In the genomic region with DNA sequence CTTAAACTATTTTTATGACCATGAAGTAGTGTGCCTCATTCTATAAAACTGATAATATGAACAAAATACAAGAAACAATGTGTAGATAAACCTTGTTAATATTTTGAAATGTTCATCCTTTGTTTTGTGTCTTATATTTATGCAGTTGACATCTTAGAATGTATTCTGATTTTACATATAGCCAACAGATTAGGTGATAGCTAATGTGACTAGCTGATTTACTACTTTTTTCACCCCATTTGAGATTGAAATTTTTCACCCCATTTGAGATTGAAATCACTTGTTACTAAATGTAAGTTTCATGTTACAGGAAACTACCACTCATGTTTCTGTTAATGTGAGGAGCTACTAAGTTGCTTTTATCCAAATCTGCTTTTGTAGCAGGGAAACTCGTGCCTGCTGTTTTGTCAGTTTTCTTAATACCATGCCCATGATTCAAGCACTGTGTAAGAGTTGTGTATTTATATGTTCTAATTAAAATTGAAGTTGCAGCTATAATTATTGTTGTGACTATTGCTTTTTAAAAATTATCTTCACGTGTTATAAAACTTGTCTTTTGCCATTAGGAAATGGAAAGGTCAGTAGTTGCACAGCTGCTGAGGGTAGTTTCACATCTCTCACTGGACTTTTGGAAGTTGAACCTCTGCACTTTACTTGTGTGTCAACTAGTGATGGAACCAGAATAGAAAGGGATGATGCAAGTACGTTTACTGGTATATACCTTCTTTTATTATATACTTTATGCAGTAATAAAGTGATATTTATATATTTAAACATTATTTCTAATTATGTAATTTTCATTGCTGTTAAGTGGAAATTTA, we compare ENCODE assay signal across 25 cellular contexts.
DNase-seq lines count a peak whose midpoint lies in the region; ATAC-seq, FAIRE-seq and TF ChIP-seq lines count a peak whose summit lies in the region.
"Had no signal": no experiment of that assay in that cellular context is flagged by ENCODE, and none has a peak within 500 bp of the region (broad histone marks: within the 10 kb centered on the region; RNA-seq: fewer than 3 reads in every experiment).

No MANE protein-coding gene starts in this region.

- H3K27me3 Mint-ChIP-seq in CD8-positive, alpha-beta T cell (ENCODE audit: low read depth): no peaks in the 10 kb centered on the region
- H3K27me3 Mint-ChIP-seq in chondrocyte (ENCODE audit: low read depth): no peaks in the 10 kb centered on the region
- H3K27me3 Mint-ChIP-seq: activated CD4-positive, alpha-beta memory T cell treated with anti-CD3 and anti-CD28 coated beads for 36 hours; brain; CD4-positive, alpha-beta memory T cell; dendritic cell treated with granulocyte-macrophage colony-stimulating factor and Interleukin-4, amounts not matched to agents 40 ng/mL and 50 ng/mL, for 4 days had no signal

- H3K9me3 ChIP-seq in CD8-positive, alpha-beta T cell (ENCODE audit: low read length): no peaks in the 10 kb centered on the region
- no peaks in the 10 kb centered on the region for H3K9me3 ChIP-seq in Karpas-422 (ENCODE audit: low read length)
- H3K9me3 ChIP-seq in pancreas: no peaks in the 10 kb centered on the region
- H3K9me3 ChIP-seq: mucosa of descending colon, neutrophil, right atrium auricular region, thoracic aorta had no signal

- ATAC-seq in CD8-positive, alpha-beta T cell: no peak
- no peak for ATAC-seq in GM21423 (IDR thresholded peaks at IDR 0.05; ENCODE audit: unreplicated experiment)
- ATAC-seq in pancreas: no peak
- ATAC-seq: mucosa of descending colon had no signal

- no peak overlapping the region for H3K9ac ChIP-seq in Karpas-422 (ENCODE audit: low read length)

- H3K27ac ChIP-seq in CD8-positive, alpha-beta T cell (ENCODE audit: low read depth, low read length): no peak overlapping the region
- H3K27ac ChIP-seq in Karpas-422 (ENCODE audit: low read length) (peak overlapping the region; percentile 24; the same call in 1 of the 2 replicates), pancreas (no peak overlapping the region)
- H3K27ac ChIP-seq: epithelial cell of prostate, neutrophil, right atrium auricular region, thoracic aorta had no signal

- H3K4me3 ChIP-seq in CD8-positive, alpha-beta T cell (ENCODE audit: low read depth, low read length): no peak overlapping the region
- H3K4me3 ChIP-seq in Karpas-422 (ENCODE audit: low read length): no peak overlapping the region
- no peak overlapping the region for H3K4me3 ChIP-seq in pancreas
- H3K4me3 ChIP-seq: mucosa of descending colon, right atrium auricular region, thoracic aorta had no signal

- H3K27me3 ChIP-seq in CD8-positive, alpha-beta T cell (ENCODE audit: insufficient read depth, low read length): no peaks in the 10 kb centered on the region
- no peaks in the 10 kb centered on the region for H3K27me3 ChIP-seq in Karpas-422 (ENCODE audit: low read length)
- no peaks in the 10 kb centered on the region for H3K27me3 ChIP-seq in pancreas
- H3K27me3 ChIP-seq: neutrophil, right atrium auricular region had no signal

- H3K4me1 Mint-ChIP-seq in CD8-positive, alpha-beta T cell (ENCODE audit: low read depth): peaks cover 13% of the 10 kb centered on the region
- H3K4me1 Mint-ChIP-seq in chondrocyte (ENCODE audit: low read depth): peaks cover 20% of the 10 kb centered on the region

- H3K9me3 Mint-ChIP-seq in CD8-positive, alpha-beta T cell: no peaks in the 10 kb centered on the region
- peaks cover 5% of the 10 kb centered on the region for H3K9me3 Mint-ChIP-seq in chondrocyte (ENCODE audit: low read depth)
- H3K9me3 Mint-ChIP-seq: activated CD4-positive, alpha-beta memory T cell treated with anti-CD3 and anti-CD28 coated beads for 36 hours; CD4-positive, alpha-beta memory T cell; dendritic cell treated with granulocyte-macrophage colony-stimulating factor and Interleukin-4, amounts not matched to agents 40 ng/mL and 50 ng/mL, for 4 days had no signal

- H3K36me3 Mint-ChIP-seq in CD8-positive, alpha-beta T cell: peaks cover 61% of the 10 kb centered on the region
- peaks cover 25% of the 10 kb centered on the region for H3K36me3 Mint-ChIP-seq in chondrocyte (ENCODE audit: low read depth)

- WGBS in pancreas, 2 donors: 78 to 82% methylated on average over 3 of the region's 3 CpGs

- no peaks in the 10 kb centered on the region for H4K20me1 ChIP-seq in Karpas-422 (ENCODE audit: insufficient read depth, low read depth, low read length)

- no peaks in the 10 kb centered on the region for H3K9me2 ChIP-seq in Karpas-422 (replicated peaks; ENCODE audit: insufficient read depth, low read length)

- intact Hi-C loops in CD8-positive, alpha-beta T cell (cut with DNase I, micrococcal nuclease): no loop called here
- intact Hi-C loops in pancreas (cut with DNase I): no loop called here

- no peak overlapping the region for H2AFZ ChIP-seq in Karpas-422 (ENCODE audit: low read length)

- H3K4me1 ChIP-seq in CD8-positive, alpha-beta T cell (ENCODE audit: insufficient read depth, low read length): no peaks in the 10 kb centered on the region
- H3K4me1 ChIP-seq in Karpas-422 (ENCODE audit: low read length) (peaks cover 20% of the 10 kb centered on the region), pancreas (no peaks in the 10 kb centered on the region)
- H3K4me1 ChIP-seq: right atrium auricular region had no signal

- no peak for DNase-seq in CD8-positive, alpha-beta T cell
- no peak for DNase-seq in Karpas-422
- DNase-seq in chondrocyte (ENCODE audit: low spot score): no peak
- DNase-seq in lung microvascular endothelial cell (ENCODE audit: low read depth in 2 of 2): peak; percentile 20 to 25
- DNase-seq in RKO (ENCODE audit: low spot score): no peak
- no peak for DNase-seq in NCI-H748 treated with DMSO at 0.1 percent for 48 hours (lab: John Stamatoyannopoulos, UW)
- DNase-seq in pancreas: no peak
- DNase-seq: activated CD4-positive, alpha-beta memory T cell treated with anti-CD3 and anti-CD28 coated beads for 36 hours; activated naive CD4-positive, alpha-beta T cell treated with anti-CD3 and anti-CD28 coated beads, Interleukin-2, amount 50 U/mL, for 16 hours; activated T-cell treated with anti-CD3 and anti-CD28 coated beads, Interleukin-2, amount 50 U/mL, for 1 hour; CD4-positive, alpha-beta memory T cell; DND-41; mucosa of descending colon; NCI-H1092 treated with DMSO at 0.1 percent for 48 hours; NCI-H2107; NCI-H526 treated with DMSO at 0.1 percent for 48 hours; SHP77; stimulated activated CD4-positive, alpha-beta T cell treated with anti-CD3 and anti-CD28 coated beads, Interleukin-15, amount 100 ng/mL, for 24 hours had no signal

- peaks cover 17% of the 10 kb centered on the region for H3K36me3 ChIP-seq in CD8-positive, alpha-beta T cell (ENCODE audit: insufficient read depth, low read length)
- H3K36me3 ChIP-seq in Karpas-422 (ENCODE audit: insufficient read depth, low read length) (peaks cover 55% of the 10 kb centered on the region), pancreas (peaks cover 0 to 18% (median 0%) of the 10 kb centered on the region in 3 donors)

- no peak for FAIRE-seq in pancreas (lab: Jason Lieb, UNC)

- no peak overlapping the region for H3K4me3 Mint-ChIP-seq in CD8-positive, alpha-beta T cell
- H3K4me3 Mint-ChIP-seq in chondrocyte (ENCODE audit: unreplicated experiment): no peak overlapping the region
- H3K4me3 Mint-ChIP-seq: activated CD4-positive, alpha-beta memory T cell treated with anti-CD3 and anti-CD28 coated beads for 36 hours; brain; CD4-positive, alpha-beta memory T cell; dendritic cell treated with granulocyte-macrophage colony-stimulating factor and Interleukin-4, amounts not matched to agents 40 ng/mL and 50 ng/mL, for 4 days had no signal

- H3K4me2 ChIP-seq in Karpas-422 (ENCODE audit: low read depth, low read length, poor library complexity, severe bottlenecking): no peak overlapping the region

- H3K27ac Mint-ChIP-seq in CD8-positive, alpha-beta T cell: peak overlapping the region; percentile 37
- peak overlapping the region; percentile 47 for H3K27ac Mint-ChIP-seq in chondrocyte (ENCODE audit: unreplicated experiment)
- H3K27ac Mint-ChIP-seq: activated CD4-positive, alpha-beta memory T cell treated with anti-CD3 and anti-CD28 coated beads for 36 hours; dendritic cell treated with granulocyte-macrophage colony-stimulating factor and Interleukin-4, amounts not matched to agents 40 ng/mL and 50 ng/mL, for 4 days had no signal

- TF ChIP-seq CTCF in CD8-positive, alpha-beta T cell (IDR thresholded peaks at IDR 0.05): no peak
- TF ChIP-seq CTCF in chondrocyte (IDR thresholded peaks at IDR 0.05): no peak
- no peak for TF ChIP-seq CTCF in pancreas (IDR thresholded peaks at IDR 0.05)

- CTCF ChIA-PET in CD8-positive, alpha-beta T cell (lab: Charles Lee): no interaction called here

- peaks cover 79% of the 10 kb centered on the region for H3K79me2 ChIP-seq in Karpas-422 (ENCODE audit: low read length)

- POLR2A ChIA-PET in CD8-positive, alpha-beta T cell (lab: Charles Lee): no interaction called here

Comparison
In these comparisons a context has a peak if more than half of its experiments do, and no peak if none do; other contexts are left out.
1. DNase-seq: peak in lung microvascular endothelial cell (2 of 2); none in CD8-positive, alpha-beta T cell (0 of 7), Karpas-422 (single experiment), chondrocyte (single experiment), RKO (single experiment), NCI-H748 treated with DMSO at 0.1 percent for 48 hours (single experiment) and pancreas (0 of 6).